In the genomic region with DNA sequence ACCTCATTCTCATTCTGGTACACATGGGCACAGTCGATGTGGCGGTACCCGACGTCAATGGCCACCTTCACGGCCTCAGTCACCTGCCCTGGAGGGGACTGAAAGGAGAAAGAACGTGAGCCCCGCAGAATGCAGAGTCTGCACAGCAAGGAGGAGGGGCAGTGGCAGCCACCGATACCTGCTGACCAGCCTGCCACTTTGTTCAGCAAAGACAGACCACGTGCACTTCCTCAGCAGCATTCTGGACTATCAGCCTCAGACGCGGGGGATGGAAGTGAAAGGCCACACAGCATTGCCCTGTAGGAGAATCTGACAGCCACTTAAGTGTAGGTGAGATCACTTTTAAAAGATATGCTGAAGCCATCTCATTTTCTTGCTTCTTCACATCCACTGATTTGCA, we compare ENCODE assay signal across 18 cellular contexts. TPM values are rescaled to one million over a fixed set of nuclear protein-coding genes. Genes with fewer than 3 reads are reported as not detected.
A peak's percentile ranks its signal among the peaks of the same experiment; 100 is the strongest.
DNase-seq lines count a peak whose midpoint lies in the region; ATAC-seq and TF ChIP-seq lines count a peak whose summit lies in the region.
"Had no signal": no experiment of that assay in that cellular context is flagged by ENCODE, and none has a peak within 500 bp of the region (broad histone marks: within the 10 kb centered on the region; RNA-seq: fewer than 3 reads in every experiment).

No MANE protein-coding gene starts in this region.

- H3K14ac ChIP-seq in mesenchymal stem cell (ENCODE audit: low read length in 2 of 2): no peak overlapping the region

- H4K8ac ChIP-seq in mesenchymal stem cell (ENCODE audit: low read length): no peak overlapping the region

- H3K36me3 ChIP-seq in heart left ventricle (peaks cover 0 to 54% (median 50%) of the 10 kb centered on the region in 9 donors), SJCRH30 (peaks cover 39% of the 10 kb centered on the region), mesenchymal stem cell (ENCODE audit: control insufficient read depth in 1 of 2, insufficient read depth in 2 of 2, low read depth in 1 of 2, low read length in 2 of 2) (peaks cover 53 to 89% of the 10 kb centered on the region in 2 experiments)

- H3K9me3 ChIP-seq in heart left ventricle (no peaks in the 10 kb centered on the region), SJCRH30 (replicated peaks) (no peaks in the 10 kb centered on the region), mesenchymal stem cell (ENCODE audit: control insufficient read depth, low read length) (no peaks in the 10 kb centered on the region)
- H3K9me3 ChIP-seq: Peyer's patch had no signal

- no peak overlapping the region for H3K18ac ChIP-seq in mesenchymal stem cell (ENCODE audit: low read depth in 1 of 2, low read length in 2 of 2)

- DNase-seq in heart left ventricle (peak in 1 of 5 donors; percentile 22), cardiac septum (ENCODE audit: low spot score) (no peak), SJCRH30 (no peak), mesenchymal stem cell (no peak), sciatic nerve (ENCODE audit: low spot score) (no peak), DMS79 (lab: John Stamatoyannopoulos, UW) (no peak)
- DNase-seq: 8988T, DMS 273 treated with DMSO at 0.1 percent for 48 hours, H7, Kasumi-1, NCI-H1105, NCI-H1694, NCI-H2227 treated with DMSO at 0.1 percent for 48 hours, NCI-H524 treated with DMSO at 0.1 percent for 48 hours, Peyer's patch, SHP77 treated with DMSO at 0.1 percent for 48 hours had no signal

- TF ChIP-seq CTCF in heart left ventricle (IDR thresholded peaks at IDR 0.05): no peak

- H4K91ac ChIP-seq in mesenchymal stem cell (ENCODE audit: low read length): no peak overlapping the region

- 62 to 78% (median 74%) methylated on average over 11 of the region's 11 CpGs for WGBS in heart left ventricle, 4 donors
- WGBS in mesenchymal stem cell: 98% methylated on average over 11 of the region's 11 CpGs

- peaks cover 20% of the 10 kb centered on the region for H3K79me1 ChIP-seq in mesenchymal stem cell (replicated peaks; ENCODE audit: low read length, poor library complexity, severe bottlenecking)

- H2BK120ac ChIP-seq in mesenchymal stem cell (ENCODE audit: low read depth, low read length): no peak overlapping the region

- H3K4me1 ChIP-seq in heart left ventricle (peaks cover 0 to 63% (median 49%) of the 10 kb centered on the region in 12 donors), SJCRH30 (peaks cover 29% of the 10 kb centered on the region), mesenchymal stem cell (ENCODE audit: control insufficient read depth, insufficient read depth, low read depth, low read length) (peaks cover 48% of the 10 kb centered on the region)

- no peak overlapping the region for H3K9ac ChIP-seq in mesenchymal stem cell (ENCODE audit: low read length)

- H3K23ac ChIP-seq in mesenchymal stem cell (ENCODE audit: low read length in 2 of 2): no peak overlapping the region

- intact Hi-C loops in heart left ventricle (cut with DNase I): no loop called here
- intact Hi-C loops in cardiac septum (cut with DNase I): no loop called here
- intact Hi-C loops in sciatic nerve (cut with DNase I): no loop called here

- H3K27ac ChIP-seq in heart left ventricle (peak overlapping the region in 9 of 12 donors; percentile 0 to 68 (median 34)), SJCRH30 (peak overlapping the region; percentile 89), mesenchymal stem cell (ENCODE audit: low read length, poor library complexity, severe bottlenecking) (peak overlapping the region; percentile 96)

- H3K27me3 ChIP-seq in heart left ventricle (no peaks in the 10 kb centered on the region), SJCRH30 (no peaks in the 10 kb centered on the region), mesenchymal stem cell (ENCODE audit: control insufficient read depth in 1 of 2, insufficient read depth in 1 of 2, low read length in 2 of 2) (no peaks in the 10 kb centered on the region)
- H3K27me3 ChIP-seq: Peyer's patch had no signal

- H3K4me3 ChIP-seq in heart left ventricle (no peak overlapping the region), SJCRH30 (no peak overlapping the region), mesenchymal stem cell (ENCODE audit: insufficient read depth in 1 of 2, low read depth in 1 of 2, low read length in 2 of 2) (no peak overlapping the region)
- H3K4me3 ChIP-seq: Peyer's patch had no signal

- H2BK5ac ChIP-seq in mesenchymal stem cell (ENCODE audit: low read depth, low read length, poor library complexity, severe bottlenecking): no peak overlapping the region

- no peak overlapping the region for H2BK15ac ChIP-seq in mesenchymal stem cell (ENCODE audit: low read depth, poor library complexity, severe bottlenecking)

- no peak overlapping the region for H2AK5ac ChIP-seq in mesenchymal stem cell (ENCODE audit: low read length, severe bottlenecking)

- no peak overlapping the region for H3K4ac ChIP-seq in mesenchymal stem cell (ENCODE audit: low read depth in 1 of 2, low read length in 2 of 2)

- H2AFZ ChIP-seq in mesenchymal stem cell (ENCODE audit: low read depth, low read length): no peak overlapping the region

- TF ChIP-seq POLR2A in heart left ventricle (IDR thresholded peaks at IDR 0.05): no peak

- H2BK12ac ChIP-seq in mesenchymal stem cell (ENCODE audit: low read length in 2 of 2): no peak overlapping the region

- ATAC-seq in heart left ventricle (peak in 2 of 4 donors; percentile 8 to 20), sciatic nerve (peak; percentile 51), GM19324 (IDR thresholded peaks at IDR 0.05; ENCODE audit: low FRiP score, unreplicated experiment) (no peak)
- ATAC-seq in activated CD4-positive, CD25-positive, alpha-beta regulatory T cell treated with anti-CD3 and anti-CD28 coated beads, Interleukin-2, amount 50 U/mL, for 24 hours: no peak

- H3K4me2 ChIP-seq in mesenchymal stem cell (ENCODE audit: low read length, poor library complexity, severe bottlenecking): no peak overlapping the region

RNA-seq across cellular contexts. Expression of gene AKR1B1, which starts 7.2 kb away (rescaled TPM):
- total RNA-seq in heart left ventricle (100 to 1,000 TPM in 8 of 9 donors, 10 to 100 TPM in 1; 97.0 to 308 (median 185) TPM), cardiac septum (193 TPM), sciatic nerve (273 TPM)
- polyA plus RNA-seq in heart left ventricle: 100 to 1,000 TPM; 163 to 335 TPM
- 141 and 145 TPM in 2 replicates for total RNA-seq in SJCRH30 (2014; rRNA removed; shearing (Covaris generic))
- polyA plus RNA-seq in mesenchymal stem cell (2013, experiment 1 of 2): 236 TPM
- 247 TPM for polyA plus RNA-seq in mesenchymal stem cell (2013, experiment 2 of 2)

Comparison
In these comparisons a context has a peak if more than half of its experiments do, and no peak if none do; other contexts are left out.
1. H3K27ac ChIP-seq: peak in every context shown above with its lines; median percentile 96 in mesenchymal stem cell; 89 in SJCRH30; 34 in heart left ventricle.